Comparison of ENCODE assay signal across 8 cellular contexts in genomic region chr1:151130837-151131586, GRCh38. TPM values are rescaled to one million over a fixed set of nuclear protein-coding genes. Genes with fewer than 3 reads are reported as not detected.
DNase-seq lines count a peak whose midpoint lies in the region; ATAC-seq, FAIRE-seq and TF ChIP-seq lines count a peak whose summit lies in the region.
"Had no signal": no experiment of that assay in that cellular context is flagged by ENCODE, and none has a peak within 500 bp of the region (broad histone marks: within the 10 kb centered on the region; RNA-seq: fewer than 3 reads in every experiment).

No MANE protein-coding gene starts in this region.

- peak overlapping the region; percentile 64 to 76 (median 66) for H3K4me3 ChIP-seq in subcutaneous abdominal adipose tissue (ENCODE audit: low read depth in 1 of 5, low read length in 5 of 5)

- ATAC-seq in Right ventricle myocardium superior (ENCODE audit: poor library complexity), result peak; percentile 93

- H3K9me3 Mint-ChIP-seq in activated naive CD4-positive, alpha-beta T cell treated with anti-CD3 and anti-CD28 coated beads, Interleukin-2, amount 10 ng/mL, durations not matched to agents 7 days and 5 days, result no peaks in the 10 kb centered on the region
- H3K9me3 Mint-ChIP-seq in osteocyte (ENCODE audit: unreplicated experiment), result no peaks in the 10 kb centered on the region

- TF ChIP-seq CTCF in osteocyte (IDR thresholded peaks at IDR 0.05), result no peak

- H3K27ac Mint-ChIP-seq in activated naive CD4-positive, alpha-beta T cell treated with anti-CD3 and anti-CD28 coated beads, Interleukin-2, amount 10 ng/mL, durations not matched to agents 7 days and 5 days, result peak overlapping the region; percentile 58
- H3K27ac Mint-ChIP-seq in osteocyte (ENCODE audit: unreplicated experiment), result no peak overlapping the region

- H3K27me3 ChIP-seq in subcutaneous abdominal adipose tissue (ENCODE audit: control insufficient read depth in 5 of 5, insufficient read depth in 4 of 5, low read length in 5 of 5), result no peaks in the 10 kb centered on the region

- DNase-seq in GM19239 (ENCODE audit: insufficient read length, low spot score) (peak; percentile 97), NCI-H1930 (lab: John Stamatoyannopoulos, UW) (peak; percentile 87 to 88), Right ventricle myocardium superior (peak; percentile 88), osteocyte (ENCODE audit: extremely low spot score, unreplicated experiment) (no peak), SHP77 treated with DMSO at 0.1 percent for 48 hours (lab: John Stamatoyannopoulos, UW) (no peak)
- DNase-seq in activated naive CD4-positive, alpha-beta T cell treated with anti-CD3 and anti-CD28 coated beads, Interleukin-2, amount 10 ng/mL, durations not matched to agents 7 days and 5 days, result peak; percentile 90

- no peaks in the 10 kb centered on the region for H3K36me3 Mint-ChIP-seq in activated naive CD4-positive, alpha-beta T cell treated with anti-CD3 and anti-CD28 coated beads, Interleukin-2, amount 10 ng/mL, durations not matched to agents 7 days and 5 days
- H3K36me3 Mint-ChIP-seq in osteocyte (ENCODE audit: unreplicated experiment), result peaks cover 13% of the 10 kb centered on the region

- peaks cover 20% of the 10 kb centered on the region for H3K4me1 Mint-ChIP-seq in activated naive CD4-positive, alpha-beta T cell treated with anti-CD3 and anti-CD28 coated beads, Interleukin-2, amount 10 ng/mL, durations not matched to agents 7 days and 5 days
- H3K4me1 Mint-ChIP-seq in osteocyte (ENCODE audit: unreplicated experiment), result peaks cover 12% of the 10 kb centered on the region

- peaks cover 39% of the 10 kb centered on the region for H3K27me3 Mint-ChIP-seq in activated naive CD4-positive, alpha-beta T cell treated with anti-CD3 and anti-CD28 coated beads, Interleukin-2, amount 10 ng/mL, durations not matched to agents 7 days and 5 days
- H3K27me3 Mint-ChIP-seq in osteocyte (ENCODE audit: unreplicated experiment), result peaks cover 6% of the 10 kb centered on the region

- CTCF ChIA-PET in activated naive CD4-positive, alpha-beta T cell treated with anti-CD3 and anti-CD28 coated beads, Interleukin-2, amount 10 ng/mL, durations not matched to agents 7 days and 5 days (lab: Charles Lee), result interaction anchor here (0.9 to 1.0 kb wide), 2 partner anchors 24 to 31 kb away, joined by 3 to 6 read pairs; no protein-coding TSS in a partner anchor

- peak overlapping the region; percentile 59 for H3K4me3 Mint-ChIP-seq in activated naive CD4-positive, alpha-beta T cell treated with anti-CD3 and anti-CD28 coated beads, Interleukin-2, amount 10 ng/mL, durations not matched to agents 7 days and 5 days
- H3K4me3 Mint-ChIP-seq in osteocyte (ENCODE audit: unreplicated experiment), result peak overlapping the region; percentile 66

- no peaks in the 10 kb centered on the region for H3K9me3 ChIP-seq in subcutaneous abdominal adipose tissue (ENCODE audit: control insufficient read depth in 5 of 5, low read length in 5 of 5)

- FAIRE-seq in GM19239 (lab: Jason Lieb, UNC), result peak; percentile 82

- H3K36me3 ChIP-seq in subcutaneous abdominal adipose tissue (ENCODE audit: control insufficient read depth in 5 of 5, insufficient read depth in 5 of 5, low read length in 5 of 5), result peaks cover 0 to 29% (median 21%) of the 10 kb centered on the region in 5 donors

- peaks cover 0 to 21% (median 19%) of the 10 kb centered on the region in 5 donors for H3K4me1 ChIP-seq in subcutaneous abdominal adipose tissue (ENCODE audit: control insufficient read depth in 5 of 5, insufficient read depth in 5 of 5, low read length in 5 of 5)

- H3K9ac ChIP-seq in subcutaneous abdominal adipose tissue (ENCODE audit: low read length in 5 of 5), result peak overlapping the region; percentile 33 to 76 (median 58)

- peak overlapping the region; percentile 60 for H3K27ac ChIP-seq in subcutaneous abdominal adipose tissue (ENCODE audit: low read depth, low read length)

- intact Hi-C loops in Right ventricle myocardium superior (cut with DNase I), result no loop called here

RNA-seq across cellular contexts. Expression of gene SEMA6C, which starts 15.4 kb away (rescaled TPM):
- total RNA-seq in Right ventricle myocardium superior, result 56.6 TPM
- total RNA-seq in osteocyte, result 24.7 and 28.2 TPM in 2 replicates

RNA-seq across cellular contexts. Expression of gene TNFAIP8L2, which starts 25.4 kb away (rescaled TPM):
- 1.5 TPM for total RNA-seq in Right ventricle myocardium superior
- not detected in 2 replicates for total RNA-seq in osteocyte
- total RNA-seq: glomerular endothelial cell had no signal

RNA-seq across cellular contexts. Expression of gene LYSMD1, which starts 34.7 kb away (rescaled TPM):
- total RNA-seq in Right ventricle myocardium superior (10.7 TPM), osteocyte (12.6 and 13.3 TPM in 2 replicates)

RNA-seq across cellular contexts. Expression of gene SCNM1, which starts 34.9 kb away (rescaled TPM):
- total RNA-seq in Right ventricle myocardium superior (17.5 TPM), osteocyte (45.0 and 49.8 TPM in 2 replicates)

RNA-seq across cellular contexts. Expression of gene TMOD4, which starts 44.8 kb away (rescaled TPM):
- total RNA-seq in Right ventricle myocardium superior, result not detected
- 2.8 TPM in 1 of 2 replicates, not detected in the other for total RNA-seq in osteocyte
- total RNA-seq: glomerular endothelial cell had no signal

Comparison
In these comparisons a context has a peak if more than half of its experiments do, and no peak if none do; other contexts are left out.
1. DNase-seq: peak in GM19239 (single experiment), NCI-H1930 (2 of 2), activated naive CD4-positive, alpha-beta T cell treated with anti-CD3 and anti-CD28 coated beads, Interleukin-2, amount 10 ng/mL, durations not matched to agents 7 days and 5 days (single experiment) and Right ventricle myocardium superior (single experiment); none in osteocyte (single experiment) and SHP77 treated with DMSO at 0.1 percent for 48 hours (single experiment).